Comparison of ENCODE assay signal across 12 cellular contexts in genomic region chr9:130779153-130779855, GRCh38. TPM values are rescaled to one million over a fixed set of nuclear protein-coding genes. Genes with fewer than 3 reads are reported as not detected.
DNase-seq lines count a peak whose midpoint lies in the region; ATAC-seq and TF ChIP-seq lines count a peak whose summit lies in the region.
"Had no signal": no experiment of that assay in that cellular context is flagged by ENCODE, and none has a peak within 500 bp of the region (broad histone marks: within the 10 kb centered on the region; RNA-seq: fewer than 3 reads in every experiment).

No MANE protein-coding gene starts in this region.

- no peaks in the 10 kb centered on the region for H3K36me3 ChIP-seq in ascending aorta
- H3K36me3 ChIP-seq in lower lobe of right lung = no peaks in the 10 kb centered on the region
- no peaks in the 10 kb centered on the region for H3K36me3 ChIP-seq in tibial artery

- CTCF ChIA-PET in HEK293T (lab: Yijun Ruan, JAX) = interaction anchor here (0.6 to 1.5 kb wide), 2 partner anchors 13 to 85 kb away, joined by 3 to 4 read pairs; no protein-coding TSS in a partner anchor

- intact Hi-C loops in ascending aorta (cut with DNase I) (no loop called here), lower lobe of right lung (cut with DNase I) (no loop called here), tibial artery (cut with DNase I; ENCODE audit: low total_unique reads) (no loop called here)

- POLR2A ChIA-PET in HEK293T (lab: Yijun Ruan, JAX) = interaction anchor here (1.1 to 1.9 kb wide), 3 partner anchors 8 to 899 kb away, joined by 3 to 4 read pairs (median 3); no protein-coding TSS in a partner anchor

- peaks cover 74% of the 10 kb centered on the region for H3K4me1 Mint-ChIP-seq in chondrocyte (ENCODE audit: low read depth)

- TF ChIP-seq CTCF in ascending aorta (IDR thresholded peaks at IDR 0.05) (no peak), lower lobe of right lung (IDR thresholded peaks at IDR 0.05) (no peak), tibial artery (IDR thresholded peaks at IDR 0.05) (no peak), chondrocyte (IDR thresholded peaks at IDR 0.05) (no peak)

- peak overlapping the region; percentile 94 to 97 for H3K27ac ChIP-seq in ascending aorta
- peak overlapping the region; percentile 80 for H3K27ac ChIP-seq in lower lobe of right lung
- peak overlapping the region; percentile 86 to 96 for H3K27ac ChIP-seq in tibial artery

- peak; percentile 35 for DNase-seq in HEK293T (ENCODE audit: extremely low spot score)
- DNase-seq in ascending aorta (ENCODE audit: low spot score in 2 of 2) = no peak
- no peak for DNase-seq in lower lobe of right lung
- DNase-seq in tibial artery = no peak
- DNase-seq in chondrocyte (ENCODE audit: low spot score) = no peak
- DNase-seq: NCI-H510A; stimulated activated CD4-positive, alpha-beta T cell treated with anti-CD3 and anti-CD28 coated beads, Interleukin-4, amount 100 ng/mL, for 24 hours; stimulated activated naive B cell treated with anti-CD40 and anti-IgM and Interleukin-4, amounts not matched to agents 10 μg/mL and 1 μg/mL and 100 μg/mL, for 72 hours had no signal

- ATAC-seq in lower lobe of right lung = no peak
- no peak for ATAC-seq in GM19397 (IDR thresholded peaks at IDR 0.05; ENCODE audit: unreplicated experiment)
- no peak for ATAC-seq in GM18519 (IDR thresholded peaks at IDR 0.05; ENCODE audit: low FRiP score, unreplicated experiment)
- ATAC-seq: stimulated activated naive B cell treated with anti-CD40 and anti-IgM and Interleukin-4, amounts not matched to agents 10 μg/mL and 1 μg/mL and 100 μg/mL, for 72 hours had no signal

- H3K27me3 ChIP-seq in ascending aorta (no peaks in the 10 kb centered on the region), lower lobe of right lung (ENCODE audit: low read depth) (no peaks in the 10 kb centered on the region), tibial artery (no peaks in the 10 kb centered on the region)

- H3K27me3 Mint-ChIP-seq in chondrocyte (ENCODE audit: low read depth) = no peaks in the 10 kb centered on the region
- H3K27me3 Mint-ChIP-seq: stimulated activated naive B cell treated with anti-CD40 and anti-IgM and Interleukin-4, amounts not matched to agents 10 μg/mL and 1 μg/mL and 100 μg/mL, for 72 hours had no signal

- H3K36me3 Mint-ChIP-seq in chondrocyte (ENCODE audit: low read depth) = peaks cover 2% of the 10 kb centered on the region

- H3K4me1 ChIP-seq in ascending aorta (peaks cover 4 to 33% of the 10 kb centered on the region in 2 donors), lower lobe of right lung (peaks cover 25% of the 10 kb centered on the region), tibial artery (peaks cover 5 to 48% (median 33%) of the 10 kb centered on the region in 4 donors)

- H3K4me3 Mint-ChIP-seq in chondrocyte (ENCODE audit: unreplicated experiment) = no peak overlapping the region
- H3K4me3 Mint-ChIP-seq: brain; stimulated activated naive B cell treated with anti-CD40 and anti-IgM and Interleukin-4, amounts not matched to agents 10 μg/mL and 1 μg/mL and 100 μg/mL, for 72 hours; T-helper 2 cell treated with Interferon-gamma antibody and Interleukin-4, amounts not matched to agents 5 μg/mL and 100 μg/mL, for 36 hours had no signal

- H3K4me3 ChIP-seq in ascending aorta (no peak overlapping the region), lower lobe of right lung (no peak overlapping the region), tibial artery (no peak overlapping the region)

- peaks cover 10% of the 10 kb centered on the region for H3K9me3 Mint-ChIP-seq in chondrocyte (ENCODE audit: low read depth)

- no peak overlapping the region for H3K27ac Mint-ChIP-seq in chondrocyte (ENCODE audit: unreplicated experiment)
- H3K27ac Mint-ChIP-seq: stimulated activated naive B cell treated with anti-CD40 and anti-IgM and Interleukin-4, amounts not matched to agents 10 μg/mL and 1 μg/mL and 100 μg/mL, for 72 hours; T-helper 2 cell treated with Interferon-gamma antibody and Interleukin-4, amounts not matched to agents 5 μg/mL and 100 μg/mL, for 36 hours had no signal

- H3K9me3 ChIP-seq in ascending aorta (no peaks in the 10 kb centered on the region), lower lobe of right lung (no peaks in the 10 kb centered on the region), tibial artery (no peaks in the 10 kb centered on the region)

TF ChIP-seq in HEK293T, 16 proteins besides CTCF, POLR2A, EP300 and RAD21:
- TF ChIP-seq PKNOX1 (IDR thresholded peaks at IDR 0.05) (peak; percentile 94), CTBP1 (IDR thresholded peaks at IDR 0.05; ENCODE audit: borderline replicate concordance) (peak; percentile 89), SP1 (IDR thresholded peaks at IDR 0.05) (no peak), FOXA1 (IDR thresholded peaks at IDR 0.05) (0 out of 2 replicates have a peak, but pooled peaks have one; percentile 43)

RNA-seq across cellular contexts. Expression of gene ABL1, which starts 55.8 kb away (rescaled TPM):
- total RNA-seq in ascending aorta (99.1 TPM), lower lobe of right lung (50.2 TPM), chondrocyte (73.6 to 93.7 TPM (median 91.5 TPM) in 3 replicates)
